Comparison of ENCODE assay signal across 15 cellular contexts in genomic region chr3:9226326-9226725, GRCh38. TPM values are rescaled to one million over a fixed set of nuclear protein-coding genes. Genes with fewer than 3 reads are reported as not detected.
A peak's percentile ranks its signal among the peaks of the same experiment; 100 is the strongest.
DNase-seq lines count a peak whose midpoint lies in the region; ATAC-seq, FAIRE-seq and TF ChIP-seq lines count a peak whose summit lies in the region.
"Had no signal": no experiment of that assay in that cellular context is flagged by ENCODE, and none has a peak within 500 bp of the region (broad histone marks: within the 10 kb centered on the region; RNA-seq: fewer than 3 reads in every experiment).

No MANE protein-coding gene starts in this region.

- no peak overlapping the region for H3K4ac ChIP-seq in H1 (replicated peaks; ENCODE audit: insufficient read length, low read depth, low read length)

- H3K36me3 ChIP-seq in H1 (ENCODE audit: control insufficient read depth in 2 of 4, insufficient read depth in 4 of 4, low read length in 3 of 4) (no peaks in the 10 kb centered on the region), OCI-LY7 (ENCODE audit: insufficient read depth, low read length) (no peaks in the 10 kb centered on the region), stomach (no peaks in the 10 kb centered on the region)
- H3K36me3 ChIP-seq: cardiac muscle cell had no signal

- ATAC-seq in CD4-positive, alpha-beta T cell (ENCODE audit: poor library complexity) = no peak
- ATAC-seq in GM19452 (IDR thresholded peaks at IDR 0.05; ENCODE audit: unreplicated experiment) = no peak

- no peak overlapping the region for H3K23ac ChIP-seq in H1 (ENCODE audit: insufficient read length)

- H3K36me3 Mint-ChIP-seq in nephron (ENCODE audit: low read depth) = no peaks in the 10 kb centered on the region
- H3K36me3 Mint-ChIP-seq in CD4-positive, alpha-beta T cell (ENCODE audit: low read depth) = no peaks in the 10 kb centered on the region

- H4K91ac ChIP-seq in H1 (replicated peaks; ENCODE audit: insufficient read length, low read length) = no peak overlapping the region

- no peak overlapping the region; the same call in 1 of the 2 replicates for H2BK5ac ChIP-seq in H1 (ENCODE audit: low read depth, low read length)

- H3K79me1 ChIP-seq in H1 (ENCODE audit: low read depth, low read length) = no peaks in the 10 kb centered on the region

- H2BK20ac ChIP-seq in H1 (ENCODE audit: low read length) = peak overlapping the region; percentile 9; the same call in 1 of the 2 replicates

- H3K27ac ChIP-seq in H1 (ENCODE audit: low read depth, low read length) = no peak overlapping the region
- H3K27ac ChIP-seq in CD4-positive, alpha-beta T cell (ENCODE audit: low read depth, low read length) = no peak overlapping the region
- no peak overlapping the region for H3K27ac ChIP-seq in OCI-LY7 (ENCODE audit: low read depth, low read length, poor library complexity, severe bottlenecking)
- no peak overlapping the region for H3K27ac ChIP-seq in stomach
- H3K27ac ChIP-seq: cardiac muscle cell, epithelial cell of prostate, HL-60 had no signal

- H4K20me1 ChIP-seq in H1 (replicated peaks in 1 of 2; ENCODE audit: control insufficient read depth in 1 of 2, insufficient read depth in 2 of 2, low read length in 2 of 2) = peaks cover 0 to 1% of the 10 kb centered on the region in 2 experiments
- H4K20me1 ChIP-seq in OCI-LY7 (ENCODE audit: insufficient read depth, low read length) = no peaks in the 10 kb centered on the region

- no peak overlapping the region for H3K14ac ChIP-seq in H1 (ENCODE audit: insufficient read length)

- no TSS peak for BruUV-seq in OCI-LY7 (replicated peaks; lab: Mats Ljungman, UMichigan)

- H3K4me3 ChIP-seq in H1 (ENCODE audit: extremely low read depth in 1 of 4, insufficient read depth in 2 of 4, low read depth in 3 of 4, low read length in 4 of 4) (0 out of 8 replicates have a peak overlapping the region, but pooled peaks of 1 of the 4 experiments have one; percentile 4), OCI-LY7 (ENCODE audit: low read depth, low read length, poor library complexity, severe bottlenecking) (no peak overlapping the region), stomach (no peak overlapping the region)
- H3K4me3 ChIP-seq: cardiac muscle cell had no signal

- no peaks in the 10 kb centered on the region; a peak in 2 of 7 replicates for H3K27me3 ChIP-seq in H1 (replicated peaks in 1 of 4; ENCODE audit: control insufficient read depth in 3 of 4, extremely low read depth in 1 of 4, insufficient read depth in 3 of 4, low read length in 3 of 4)
- H3K27me3 ChIP-seq in CD4-positive, alpha-beta T cell (ENCODE audit: control insufficient read depth, insufficient read depth, low read length) = no peaks in the 10 kb centered on the region
- no peaks in the 10 kb centered on the region for H3K27me3 ChIP-seq in stomach
- H3K27me3 ChIP-seq: cardiac muscle cell had no signal

- 78% methylated on average over 4 of the region's 4 CpGs; no CpG with 5 or more reads in 1 of the 2 experiments for WGBS in H1 (ENCODE audit: extremely low coverage in 1 of 2, insufficient coverage in 1 of 2, insufficient read length in 1 of 2, insufficient replicate concordance in 2 of 2, low coverage in 1 of 2, low lambda C conversion rate in 2 of 2, missing lambda C conversion rate in 1 of 2), 2 experiments
- WGBS in stomach, 5 donors = 36 to 46% (median 43%) methylated on average over 4 of the region's 4 CpGs

- H2AFZ ChIP-seq in H1 (ENCODE audit: low read length) (no peak overlapping the region), OCI-LY7 (ENCODE audit: low read length) (no peak overlapping the region)

- H3K18ac ChIP-seq in H1 (ENCODE audit: extremely low read depth, low read length) = no peak overlapping the region

- H3K56ac ChIP-seq in H1 (replicated peaks; ENCODE audit: insufficient read length, low read depth, low read length) = no peak overlapping the region

- H3K4me2 ChIP-seq in H1 (ENCODE audit: insufficient read depth in 1 of 2, low read depth in 2 of 2, low read length in 2 of 2) = peak overlapping the region; percentile 30 to 47
- no peak overlapping the region for H3K4me2 ChIP-seq in OCI-LY7 (ENCODE audit: low read length)

- H3K4me1 Mint-ChIP-seq in nephron = peaks cover 76% of the 10 kb centered on the region
- no peaks in the 10 kb centered on the region for H3K4me1 Mint-ChIP-seq in CD4-positive, alpha-beta T cell (ENCODE audit: low read depth)

- no peak for TF ChIP-seq EP300 in H1 (IDR thresholded peaks at IDR 0.05; ENCODE audit: borderline replicate concordance in 1 of 2, low read depth in 2 of 2, low read length in 2 of 2)
- TF ChIP-seq EP300 in stomach (IDR thresholded peaks at IDR 0.05) = no peak

- H3K4me3 Mint-ChIP-seq in nephron = peak overlapping the region in 1 of 3 experiments; percentile 50
- no peak overlapping the region for H3K4me3 Mint-ChIP-seq in CD4-positive, alpha-beta T cell

- H2BK15ac ChIP-seq in H1 (ENCODE audit: low read length) = no peak overlapping the region

- H2AK5ac ChIP-seq in H1 (ENCODE audit: low read depth, low read length) = no peak overlapping the region; the same call in 1 of the 2 replicates

- no peak overlapping the region for H2BK12ac ChIP-seq in H1 (ENCODE audit: low read depth, low read length)

- H3K9ac ChIP-seq in H1 (replicated peaks in 1 of 4; ENCODE audit: extremely low read depth in 1 of 4, low read depth in 3 of 4, low read length in 3 of 4) = no peak overlapping the region

- intact Hi-C loops in CD4-positive, alpha-beta T cell (cut with DNase I, micrococcal nuclease) = no loop called here
- intact Hi-C loops in OCI-LY7 (cut with micrococcal nuclease; ENCODE audit: unreplicated experiment) = no loop called here
- intact Hi-C loops in stomach (cut with DNase I; ENCODE audit: low total_unique reads) = no loop called here

- DNase-seq in D721Med (ENCODE audit: insufficient read length, low spot score) (no peak), RPMI7951 (ENCODE audit: low read depth) (peak; percentile 76), H1 (ENCODE audit: low read depth in 1 of 2, low spot score in 2 of 2) (no peak), OCI-LY7 (ENCODE audit: low spot score) (no peak), stomach (no peak)
- no peak for DNase-seq in CD4-positive, alpha-beta T cell
- DNase-seq: activated CD4-positive, alpha-beta T cell treated with anti-CD3 and anti-CD28 coated beads for 4 hours; AML-193; NCI-H2171 had no signal

- FAIRE-seq in D721Med (lab: Jason Lieb, UNC) (no peak), H1 (lab: Jason Lieb, UNC) (no peak)
- FAIRE-seq: GM12891 had no signal

- H4K5ac ChIP-seq in H1 (ENCODE audit: insufficient read length, low read depth, low read length) = no peak overlapping the region

- no peak overlapping the region for H2BK120ac ChIP-seq in H1 (replicated peaks; ENCODE audit: low read depth, low read length)

- H3K27ac Mint-ChIP-seq in nephron = peak overlapping the region; percentile 58 to 93 (median 89)
- no peak overlapping the region for H3K27ac Mint-ChIP-seq in CD4-positive, alpha-beta T cell

- CTCF ChIA-PET in H1 (lab: Charles Lee; ENCODE audit: partially characterized antibody) (interaction anchor here (1.3 to 2.1 kb wide), 3 partner anchors 11 to 31 kb away, joined by 3 to 8 read pairs (median 4); partner anchors contain the start of gene SRGAP3), OCI-LY7 (lab: Charles Lee; ENCODE audit: unreplicated experiment) (no interaction called here)
- CTCF ChIA-PET in CD4-positive, alpha-beta T cell (lab: Charles Lee) = no interaction called here

- H3K79me2 ChIP-seq in H1 (ENCODE audit: control insufficient read depth in 1 of 2, insufficient read depth in 2 of 2, low read length in 2 of 2) (no peaks in the 10 kb centered on the region), OCI-LY7 (ENCODE audit: insufficient read depth, low read depth, low read length) (no peaks in the 10 kb centered on the region)

- TF ChIP-seq RAD21 in H1 (IDR thresholded peaks at IDR 0.05 in 1 of 2, conservative IDR thresholded peaks at IDR 0.05 in 1 of 2; ENCODE audit: low read depth in 2 of 2, low read length in 2 of 2) = no peak

- H3K9me2 ChIP-seq in OCI-LY7 (ENCODE audit: insufficient read depth, low read length) = no peaks in the 10 kb centered on the region

- H4K8ac ChIP-seq in H1 (ENCODE audit: extremely low read depth, insufficient read depth, low read length) = no peak overlapping the region

- POLR2A ChIA-PET in H1 (lab: Charles Lee; ENCODE audit: partially characterized antibody) (interaction anchor here (0.5 kb wide), 1 partner anchor 90 kb away, joined by 3 read pairs; no protein-coding TSS in a partner anchor), OCI-LY7 (lab: Charles Lee) (no interaction called here)
- POLR2A ChIA-PET in CD4-positive, alpha-beta T cell (lab: Charles Lee) = no interaction called here

- peaks cover 12 to 22% (median 20%) of the 10 kb centered on the region in 4 experiments for H3K4me1 ChIP-seq in H1 (replicated peaks in 1 of 4; ENCODE audit: control insufficient read depth in 3 of 4, insufficient read depth in 4 of 4, low read length in 3 of 4)
- no peaks in the 10 kb centered on the region for H3K4me1 ChIP-seq in OCI-LY7 (ENCODE audit: insufficient read depth, low read length, poor library complexity, severe bottlenecking)
- H3K4me1 ChIP-seq in stomach = peaks cover 0 to 25% (median 8%) of the 10 kb centered on the region in 4 donors

- H3K23me2 ChIP-seq in H1 (ENCODE audit: low read depth, low read length) = no peaks in the 10 kb centered on the region

- TF ChIP-seq CTCF in D721Med (IDR thresholded peaks at IDR 0.05; ENCODE audit: insufficient read depth, missing control alignments) (peak; percentile 10), H1 (IDR thresholded peaks at IDR 0.05; ENCODE audit: control extremely low read depth in 1 of 3, insufficient read depth in 1 of 3, low read depth in 1 of 3, low read length in 3 of 3) (no peak), nephron (IDR thresholded peaks at IDR 0.05; ENCODE audit: unreplicated experiment in 3 of 3) (no peak), OCI-LY7 (conservative IDR thresholded peaks at IDR 0.05; ENCODE audit: low read length) (no peak), stomach (IDR thresholded peaks at IDR 0.05) (no peak)
- TF ChIP-seq CTCF in CD4-positive, alpha-beta T cell (IDR thresholded peaks at IDR 0.05) = no peak

- TF ChIP-seq POLR2A in H1 (IDR thresholded peaks at IDR 0.05; ENCODE audit: control extremely low read depth in 1 of 2, low read depth in 2 of 2, low read length in 2 of 2) (no peak), stomach (IDR thresholded peaks at IDR 0.05) (no peak)

- H3K27me3 Mint-ChIP-seq in nephron (ENCODE audit: low read depth) = no peaks in the 10 kb centered on the region
- no peaks in the 10 kb centered on the region for H3K27me3 Mint-ChIP-seq in CD4-positive, alpha-beta T cell

- H3K9me3 ChIP-seq in H1 (ENCODE audit: insufficient read depth in 2 of 2, low read depth in 1 of 2, low read length in 1 of 2) (no peaks in the 10 kb centered on the region), OCI-LY7 (ENCODE audit: low read length) (no peaks in the 10 kb centered on the region), stomach (no peaks in the 10 kb centered on the region)
- H3K9me3 ChIP-seq in CD4-positive, alpha-beta T cell (ENCODE audit: control insufficient read depth, low read length) = no peaks in the 10 kb centered on the region

- H3K9me3 Mint-ChIP-seq in nephron = no peaks in the 10 kb centered on the region
- no peaks in the 10 kb centered on the region for H3K9me3 Mint-ChIP-seq in CD4-positive, alpha-beta T cell

RNA-seq across cellular contexts. Expression of gene SRGAP3, which starts 23.1 kb away (rescaled TPM):
- 2.3 and 3.6 TPM in 2 replicates for total RNA-seq in RPMI7951 (2014; rRNA removed; shearing (Covaris generic))
- 9.4 and 11.4 TPM in 2 replicates for total RNA-seq in H1 (2021; fragmentation: NEBNext Ultra II Directional; extraction: Animal tissue kit (Norgen Biotek cat#: 25700))
- polyA plus RNA-seq in H1 (2011; rRNA removed) = 5.8 and 7.1 TPM in 2 replicates
- polyA plus RNA-seq in H1 (2011; cell fraction: cytosol; rRNA removed) = 8.0 TPM
- 17.1 TPM for polyA plus RNA-seq in H1 (2011; cell fraction: nucleus; rRNA removed)
- 5.4 to 8.5 TPM (median 6.9 TPM) in 4 replicates for polyA plus RNA-seq in H1 (2012, experiment 1 of 2)
- 0.88 TPM for polyA plus RNA-seq in H1 (2012, experiment 2 of 2)
- 3.8 TPM for polyA plus RNA-seq in H1 (2013, experiment 1 of 2)
- 3.6 TPM for polyA plus RNA-seq in H1 (2013, experiment 2 of 2)
- 19.3 and 22.0 TPM in 2 replicates for polyA minus RNA-seq in H1 (2011; rRNA and poly(A)+ RNA removed)
- 7.9 TPM for polyA minus RNA-seq in H1 (2011; cell fraction: cytosol; rRNA and poly(A)+ RNA removed)
- polyA minus RNA-seq in H1 (2011; cell fraction: nucleus; rRNA and poly(A)+ RNA removed) = 38.8 TPM
- total RNA-seq in CD4-positive, alpha-beta T cell = 1 to 10 TPM; 2.8 to 3.2 TPM
- total RNA-seq in OCI-LY7 (2014; rRNA removed; shearing (Covaris generic)) = 0.10 and 1.7 TPM in 2 replicates
- 0.76 and 1.5 TPM in 2 replicates for total RNA-seq in OCI-LY7 (2022)
- 10 to 100 TPM in 3 of 5 donors, 1 to 10 TPM in 2; 4.1 to 31.7 (median 14.1) TPM for total RNA-seq in stomach
- polyA plus RNA-seq in stomach = 1 to 10 TPM in 1 of 3 donors, under 1 TPM in 2; 0.31 to 2.6 (median 0.46) TPM
